8 cellular contexts compared by ENCODE assay signal in the genomic region with DNA sequence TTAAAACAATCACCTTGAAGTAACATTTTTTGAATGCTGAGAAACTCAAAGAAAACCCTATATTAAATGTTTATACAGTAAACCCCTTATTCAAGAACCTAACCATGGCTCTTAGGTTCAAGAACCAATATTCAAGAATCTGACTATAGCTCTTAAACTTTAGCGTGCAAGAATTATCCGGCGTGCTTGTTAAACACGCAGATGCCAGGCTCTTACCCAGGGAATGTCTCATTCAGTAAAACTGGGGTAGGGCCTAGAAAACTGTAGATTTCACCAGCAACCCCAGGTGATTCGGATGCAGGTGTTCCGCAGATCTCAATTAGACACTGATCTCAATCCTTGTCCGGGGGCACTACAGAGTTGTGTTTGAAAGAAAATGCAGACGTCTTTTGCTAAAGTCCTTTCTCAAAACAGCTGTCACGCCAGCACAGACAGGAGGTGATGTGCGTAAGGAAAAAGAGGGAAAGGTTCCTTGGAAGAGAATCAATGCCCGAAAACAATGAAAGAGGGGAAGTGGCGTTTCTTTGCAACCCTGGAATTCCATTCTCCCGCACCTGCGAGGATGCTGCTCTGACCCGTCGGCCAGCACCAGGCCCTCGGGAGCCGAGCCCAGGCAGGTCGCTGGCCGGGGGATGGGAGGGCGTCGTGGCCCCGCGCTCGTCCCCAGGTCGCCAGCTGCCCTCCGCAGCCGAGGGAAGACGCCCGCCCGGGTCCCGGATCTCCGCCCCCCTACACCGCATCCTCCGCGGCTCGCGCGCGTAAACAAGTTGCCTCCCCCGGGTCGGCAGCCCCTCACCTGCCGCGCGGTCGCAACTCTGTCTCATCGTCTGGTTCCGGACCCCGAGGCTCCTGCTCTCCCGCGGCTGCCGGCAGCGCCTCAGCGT. TPM values are rescaled to one million over a fixed set of nuclear protein-coding genes. Genes with fewer than 3 reads are reported as not detected.
DNase-seq lines count a peak whose midpoint lies in the region; ATAC-seq, FAIRE-seq and TF ChIP-seq lines count a peak whose summit lies in the region.

No MANE protein-coding gene starts in this region.

- peak overlapping the region; percentile 91 for H3K27ac ChIP-seq in GM12878 (ENCODE audit: control insufficient read depth, insufficient read depth)
- no peak overlapping the region for H3K27ac ChIP-seq in iPS-18a (ENCODE audit: low read length)
- peak overlapping the region; percentile 71 to 98 (median 93) for H3K27ac ChIP-seq in skin epidermis

- POLR2A ChIA-PET in GM12878 (lab: Charles Lee) = interaction anchor here (0.7 to 4.6 kb wide), 4 partner anchors 11 to 45 kb away, joined by 3 to 73 read pairs (median 25); no protein-coding TSS in a partner anchor

- SMC1A ChIA-PET in GM12878 (lab: Charles Lee; ENCODE audit: uncharacterized antibody, unreplicated experiment) = interaction anchor here (1.2 to 3.6 kb wide), 8 partner anchors 12 to 43 kb away, joined by 3 to 21 read pairs (median 5); no protein-coding TSS in a partner anchor

- peak overlapping the region; percentile 89 for H3K4me2 ChIP-seq in GM12878 (ENCODE audit: control insufficient read depth, insufficient read depth)

- TF ChIP-seq RAD21 in GM12878 (IDR thresholded peaks at IDR 0.05; ENCODE audit: insufficient read depth, low read depth, low read length) = no peak

- no peaks in the 10 kb centered on the region for H3K9me3 ChIP-seq in GM12878 (replicated peaks; ENCODE audit: control insufficient read depth, insufficient read depth, low read length)
- H3K9me3 ChIP-seq in iPS-18a (ENCODE audit: control insufficient read depth, low read depth, low read length) = no peaks in the 10 kb centered on the region

- intact Hi-C loops in GM12878 (cut with micrococcal nuclease; ENCODE audit: unreplicated experiment) = loop anchor here (1.0 to 5.0 kb wide), 5 partner anchors 20 to 66 kb away; partner anchors contain the start of gene RPIA

- H4K20me1 ChIP-seq in GM12878 (ENCODE audit: control insufficient read depth, insufficient read depth) = no peaks in the 10 kb centered on the region; the same call in 1 of the 2 replicates

- in situ Hi-C loops in GM12878 (cut with MboI) = no loop called here

- peak; percentile 1 for ATAC-seq in GM18502 (IDR thresholded peaks at IDR 0.05; ENCODE audit: poor library complexity, unreplicated experiment)
- peak; percentile 5 for ATAC-seq in HG03064 (IDR thresholded peaks at IDR 0.05; ENCODE audit: low read depth, unreplicated experiment)
- peak; percentile 0; the same call in 2 of the 3 replicates for ATAC-seq in GM12878
- ATAC-seq in GM19467 (IDR thresholded peaks at IDR 0.05; ENCODE audit: unreplicated experiment) = no peak

- TF ChIP-seq CTCF in GM12878 (IDR thresholded peaks at IDR 0.05 in 2 of 3, conservative IDR thresholded peaks at IDR 0.05 in 1 of 3; ENCODE audit: control insufficient read depth in 2 of 3, extremely low read depth in 1 of 3, insufficient read depth in 1 of 3, low read depth in 3 of 3, low read length in 3 of 3) = no peak

- CTCF ChIA-PET in GM12878 (lab: Yijun Ruan, JAX) = interaction anchor here (0.7 to 2.8 kb wide), 7 partner anchors 17 to 43 kb away, joined by 3 to 27 read pairs (median 4); no protein-coding TSS in a partner anchor

- peak overlapping the region; percentile 82 for H3K9ac ChIP-seq in GM12878 (ENCODE audit: control insufficient read depth, insufficient read depth, low read length)
- H3K9ac ChIP-seq in iPS-18a (ENCODE audit: low read length) = peak overlapping the region; percentile 69

- peaks cover 4% of the 10 kb centered on the region; the same call in 1 of the 2 replicates for H3K4me1 ChIP-seq in GM12878 (ENCODE audit: control insufficient read depth, insufficient read depth, low read length)
- H3K4me1 ChIP-seq in iPS-18a (ENCODE audit: control insufficient read depth, low read depth, low read length) = peaks cover 46% of the 10 kb centered on the region

- BruUV-seq in GM12878 (replicated peaks; lab: Mats Ljungman, UMichigan) = no TSS peak

- peak; percentile 16 for DNase-seq in T follicular helper cell (ENCODE audit: low read depth)
- DNase-seq in GM12878 (ENCODE audit: low read depth, low spot score) = no peak
- DNase-seq in occipital lobe (lab: John Stamatoyannopoulos, UW) = no peak

- H3K79me2 ChIP-seq in GM12878 (ENCODE audit: control insufficient read depth, insufficient read depth, low read length) = peaks cover 59% of the 10 kb centered on the region

- FAIRE-seq in GM12878 (lab: Jason Lieb, UNC) = no peak

- RAD21 ChIA-PET in GM12878 (lab: Charles Lee; ENCODE audit: unreplicated experiment) = interaction anchor here (1.0 to 3.9 kb wide), 5 partner anchors 20 to 43 kb away, joined by 5 to 45 read pairs (median 6); no protein-coding TSS in a partner anchor

- WGBS in GM12878 (ENCODE audit: insufficient coverage, insufficient replicate concordance, low lambda C conversion rate, missing lambda C conversion rate) = 2% methylated on average over 54 of the region's 54 CpGs

- no peak for TF ChIP-seq POLR2A in GM12878 (IDR thresholded peaks at IDR 0.05; ENCODE audit: low read depth, low read length)

- H3K36me3 ChIP-seq in GM12878 (ENCODE audit: control insufficient read depth in 2 of 2, insufficient read depth in 2 of 2, low read length in 1 of 2) (peaks cover 0 to 4% of the 10 kb centered on the region in 2 experiments; a peak in 1 of 4 replicates), iPS-18a (ENCODE audit: control insufficient read depth, low read depth, low read length) (no peaks in the 10 kb centered on the region)

- no peak for TF ChIP-seq EP300 in GM12878 (IDR thresholded peaks at IDR 0.05; ENCODE audit: borderline replicate concordance in 1 of 2, control insufficient read depth in 1 of 2, low read depth in 2 of 2, low read length in 2 of 2)

- peak overlapping the region; percentile 89 for H2AFZ ChIP-seq in GM12878 (ENCODE audit: control insufficient read depth, low read depth, low read length)

- H3K27me3 ChIP-seq in GM12878 (replicated peaks in 1 of 2; ENCODE audit: control insufficient read depth in 2 of 2, insufficient read depth in 2 of 2, low read length in 1 of 2) = no peaks in the 10 kb centered on the region
- H3K27me3 ChIP-seq in iPS-18a (ENCODE audit: control insufficient read depth, insufficient read depth, low read length) = no peaks in the 10 kb centered on the region

- peak overlapping the region; percentile 79 for H3K4me3 ChIP-seq in GM12878
- peak overlapping the region; percentile 96 for H3K4me3 ChIP-seq in iPS-18a (ENCODE audit: low read length)
- peak overlapping the region; percentile 81 to 95 (median 92) for H3K4me3 ChIP-seq in skin epidermis

TF ChIP-seq in GM12878, 131 proteins besides CTCF, POLR2A, EP300 and RAD21 (continues in another document):
- TF ChIP-seq TAF1 (IDR thresholded peaks at IDR 0.05; ENCODE audit: borderline replicate concordance, low read depth, low read length) (no peak), KAT2A (conservative IDR thresholded peaks at IDR 0.05; ENCODE audit: control insufficient read depth, low read depth, low read length) (no peak), ASH2L (IDR thresholded peaks at IDR 0.05; ENCODE audit: borderline replicate concordance, low read depth) (peak; percentile 65; the same call in 1 of the 2 replicates), HDAC2 (IDR thresholded peaks at IDR 0.05) (no peak), SREBF1 (IDR thresholded peaks at IDR 0.05; ENCODE audit: low read length) (no peak), SIX5 (IDR thresholded peaks at IDR 0.05; ENCODE audit: low read depth, low read length, severe bottlenecking) (no peak), BHLHE40 (IDR thresholded peaks at IDR 0.05; ENCODE audit: borderline replicate concordance in 1 of 2, low read depth in 2 of 2, low read length in 1 of 2) (no peak), CREM (IDR thresholded peaks at IDR 0.05; ENCODE audit: low read depth) (no peak), CBX3 (IDR thresholded peaks at IDR 0.05; ENCODE audit: borderline replicate concordance, low read depth) (no peak), RELA (IDR thresholded peaks at IDR 0.05; ENCODE audit: borderline replicate concordance, partially characterized antibody) (no peak)
- TF ChIP-seq, protein P1, sequence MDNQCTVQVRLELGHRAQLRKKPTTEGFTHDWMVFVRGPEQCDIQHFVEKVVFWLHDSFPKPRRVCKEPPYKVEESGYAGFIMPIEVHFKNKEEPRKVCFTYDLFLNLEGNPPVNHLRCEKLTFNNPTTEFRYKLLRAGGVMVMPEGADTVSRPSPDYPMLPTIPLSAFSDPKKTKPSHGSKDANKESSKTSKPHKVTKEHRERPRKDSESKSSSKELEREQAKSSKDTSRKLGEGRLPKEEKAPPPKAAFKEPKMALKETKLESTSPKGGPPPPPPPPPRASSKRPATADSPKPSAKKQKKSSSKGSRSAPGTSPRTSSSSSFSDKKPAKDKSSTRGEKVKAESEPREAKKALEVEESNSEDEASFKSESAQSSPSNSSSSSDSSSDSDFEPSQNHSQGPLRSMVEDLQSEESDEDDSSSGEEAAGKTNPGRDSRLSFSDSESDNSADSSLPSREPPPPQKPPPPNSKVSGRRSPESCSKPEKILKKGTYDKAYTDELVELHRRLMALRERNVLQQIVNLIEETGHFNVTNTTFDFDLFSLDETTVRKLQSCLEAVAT (IDR thresholded peaks at IDR 0.05) = peak; percentile 40; the same call in 1 of the 2 replicates

RNA-seq across cellular contexts. Expression of gene EIF2AK3, which starts 0.9 kb away (rescaled TPM):
- 163 and 165 TPM in 2 replicates for total RNA-seq in GM12878 (2013; cell fraction: nucleolus; rRNA removed)
- total RNA-seq in GM12878 (2014; rRNA removed) = 28.9 and 33.4 TPM in 2 replicates
- total RNA-seq in GM12878 (2014; rRNA removed; fragmentation: Illumina TruSeq; extraction: Trizol) = 41.4 and 44.7 TPM in 2 replicates
- 23.6 and 24.8 TPM in 2 replicates for total RNA-seq in GM12878 (2021)
- 46.5 TPM for polyA plus RNA-seq in GM12878 (2011; ENCODE audit: low read depth)
- polyA plus RNA-seq in GM12878 (2011; rRNA removed) = 26.0 and 33.4 TPM in 2 replicates
- 9.8 and 13.2 TPM in 2 replicates for polyA plus RNA-seq in GM12878 (2011; cell fraction: cytosol; rRNA removed)
- 13.3 and 14.2 TPM in 2 replicates for polyA plus RNA-seq in GM12878 (2011; cell fraction: nucleus; rRNA removed)
- polyA plus RNA-seq in GM12878 (2012) = 33.3 and 35.1 TPM in 2 replicates
- polyA plus RNA-seq in GM12878 (2014; fragmentation: Illumina TruSeq; extraction: Trizol) = 34.7 and 47.0 TPM in 2 replicates
- 1 to 10 TPM; 5.0 to 8.2 TPM for polyA plus RNA-seq in GM12878 (2014; fragmentation: Nextera tagmentation; extraction: Ambion mirVana)
- polyA plus RNA-seq in GM12878 (2014; rRNA removed) = 17.8 and 19.1 TPM in 2 replicates
- polyA plus RNA-seq in GM12878 (2016; fragmentation: Nextera tagmentation; extraction: Ambion mirVana) = 10 to 100 TPM; 20.2 to 21.2 TPM
- polyA minus RNA-seq in GM12878 (2011; rRNA and poly(A)+ RNA removed) = 18.5 and 36.6 TPM in 2 replicates
- polyA minus RNA-seq in GM12878 (2011; cell fraction: cytosol; rRNA and poly(A)+ RNA removed) = 12.2 and 12.5 TPM in 2 replicates
- 16.7 and 20.5 TPM in 2 replicates for polyA minus RNA-seq in GM12878 (2011; cell fraction: nucleus; rRNA and poly(A)+ RNA removed)
- 32.3 TPM for total RNA-seq in occipital lobe
